ENCODE assay signal across 16 cellular contexts in genomic region chr20:61759286-61760065, GRCh38.
"Had no signal": no experiment of that assay in that cellular context is flagged by ENCODE, and none has a peak within 500 bp of the region (broad histone marks: within the 10 kb centered on the region; RNA-seq: fewer than 3 reads in every experiment).

No MANE protein-coding gene starts in this region.

- H3K36me3 ChIP-seq: esophagus muscularis mucosa, gastroesophageal sphincter, pancreas, thoracic aorta, upper lobe of left lung had no signal

- H3K4me3 ChIP-seq: esophagus muscularis mucosa, gastroesophageal sphincter, pancreas, thoracic aorta, upper lobe of left lung had no signal

- H3K9me3 Mint-ChIP-seq: activated naive CD4-positive, alpha-beta T cell treated with anti-CD3 and anti-CD28 coated beads for 36 hours; naive thymus-derived CD8-positive, alpha-beta T cell had no signal

- H3K4me1 ChIP-seq: esophagus muscularis mucosa, gastroesophageal sphincter, pancreas, upper lobe of left lung had no signal

- H3K27me3 ChIP-seq: pancreas, upper lobe of left lung had no signal

- H3K36me3 Mint-ChIP-seq: immature natural killer cell; naive thymus-derived CD8-positive, alpha-beta T cell had no signal

- H3K27ac ChIP-seq: esophagus muscularis mucosa, gastroesophageal sphincter, pancreas, thoracic aorta, upper lobe of left lung, VCaP had no signal

- DNase-seq: activated CD4-positive, alpha-beta T cell treated with anti-CD3 and anti-CD28 coated beads, Interleukin-2, amount 50 U/mL, for 1 hour; activated CD4-positive, CD25-positive, alpha-beta regulatory T cell treated with anti-CD3 and anti-CD28 coated beads, Interleukin-2, amount 50 U/mL, for 72 hours; activated naive CD4-positive, alpha-beta T cell treated with anti-CD3 and anti-CD28 coated beads for 36 hours; effector CD8-positive, alpha-beta T cell; immature natural killer cell; kidney glomerular epithelial cell; naive thymus-derived CD8-positive, alpha-beta T cell; stimulated activated CD4-positive, alpha-beta T cell treated with anti-CD3 and anti-CD28 coated beads, Interleukin-2, amount 100 ng/mL, for 24 hours; stimulated activated naive CD8-positive, alpha-beta T cell treated with anti-CD3 and anti-CD28 coated beads, Interleukin-15, Interleukin-2, amounts not matched to agents 100 U/mL and 50 U/mL, for 24 hours; T-helper 17 cell had no signal

- ATAC-seq: gastroesophageal sphincter; naive thymus-derived CD8-positive, alpha-beta T cell; pancreas; stimulated activated naive CD8-positive, alpha-beta T cell treated with anti-CD3 and anti-CD28 coated beads, Interleukin-15, Interleukin-2, amounts not matched to agents 100 U/mL and 50 U/mL, for 24 hours; T-helper 17 cell had no signal

- H3K4me3 Mint-ChIP-seq: activated naive CD4-positive, alpha-beta T cell treated with anti-CD3 and anti-CD28 coated beads for 36 hours; immature natural killer cell; naive thymus-derived CD8-positive, alpha-beta T cell; T-helper 17 cell had no signal

- H3K27ac Mint-ChIP-seq: activated naive CD4-positive, alpha-beta T cell treated with anti-CD3 and anti-CD28 coated beads for 36 hours; immature natural killer cell; T-helper 17 cell had no signal

- H3K4me1 Mint-ChIP-seq: immature natural killer cell; naive thymus-derived CD8-positive, alpha-beta T cell; T-helper 17 cell had no signal

- H3K9me3 ChIP-seq: esophagus muscularis mucosa, gastroesophageal sphincter, pancreas, thoracic aorta, upper lobe of left lung had no signal
